In the genomic region with DNA sequence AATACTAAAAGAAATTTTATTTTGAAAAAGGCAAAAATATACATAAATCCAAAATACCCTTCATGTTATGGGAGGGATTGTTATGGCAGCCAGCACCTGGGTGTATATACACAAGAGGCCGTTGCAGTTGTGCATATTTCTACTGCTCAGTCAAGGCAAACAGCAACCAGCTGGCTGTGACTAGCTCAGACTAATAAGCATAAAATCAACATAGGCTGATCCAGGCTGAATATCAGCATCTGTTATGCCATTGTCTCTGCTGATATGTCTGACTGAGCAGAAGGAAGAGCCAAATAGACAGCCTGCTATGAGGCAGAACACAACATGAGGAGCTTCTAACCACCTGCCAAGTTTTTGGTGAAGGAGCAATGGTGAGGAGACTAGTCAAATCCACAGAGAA, we compare ENCODE assay signal across 10 cellular contexts.
DNase-seq lines count a peak whose midpoint lies in the region; ATAC-seq, FAIRE-seq and TF ChIP-seq lines count a peak whose summit lies in the region.
"Had no signal": no experiment of that assay in that cellular context is flagged by ENCODE, and none has a peak within 500 bp of the region (broad histone marks: within the 10 kb centered on the region; RNA-seq: fewer than 3 reads in every experiment).

No MANE protein-coding gene starts in this region.

- no peaks in the 10 kb centered on the region for H3K4me1 Mint-ChIP-seq in MCF 10A (ENCODE audit: insufficient read depth, unreplicated experiment)

- no TSS peak for BruUV-seq in MCF 10A (replicated peaks; lab: Mats Ljungman, UMichigan)

- H3K9ac ChIP-seq in OCI-LY1 (ENCODE audit: low read length) (peak overlapping the region; percentile 64), mesendoderm (ENCODE audit: low read length) (no peak overlapping the region)

- no CpG with 5 or more reads among the region's 1 CpG for WGBS in mesendoderm (ENCODE audit: extremely low coverage, insufficient coverage, low lambda C conversion rate)

- no peaks in the 10 kb centered on the region for H3K9me3 ChIP-seq in breast epithelium
- no peaks in the 10 kb centered on the region for H3K9me3 ChIP-seq in OCI-LY1 (ENCODE audit: low read length)
- H3K9me3 ChIP-seq: A549 had no signal

- ATAC-seq in Right ventricle myocardium inferior = no peak
- ATAC-seq: A549 had no signal

- H3K23ac ChIP-seq in mesendoderm (ENCODE audit: low read length) = no peak overlapping the region

- no peak overlapping the region for H3K56ac ChIP-seq in mesendoderm (ENCODE audit: low read length)

- no peak overlapping the region for H4K5ac ChIP-seq in mesendoderm (ENCODE audit: low read length)

- H3K36me3 Mint-ChIP-seq in MCF 10A (ENCODE audit: insufficient read depth, unreplicated experiment) = no peaks in the 10 kb centered on the region

- H3K4me1 ChIP-seq in breast epithelium (no peaks in the 10 kb centered on the region), OCI-LY1 (ENCODE audit: insufficient read depth, low read length, severe bottlenecking) (peaks cover 42% of the 10 kb centered on the region), mesendoderm (ENCODE audit: control insufficient read depth, low read depth, low read length) (no peaks in the 10 kb centered on the region)
- H3K4me1 ChIP-seq: A549 had no signal

- no peak overlapping the region for H3K18ac ChIP-seq in mesendoderm (ENCODE audit: low read length)

- no peak overlapping the region for H3K4me3 Mint-ChIP-seq in MCF 10A (ENCODE audit: unreplicated experiment)

- no peak overlapping the region for H4K8ac ChIP-seq in mesendoderm (ENCODE audit: low read depth, low read length)

- no peaks in the 10 kb centered on the region for H3K27me3 Mint-ChIP-seq in MCF 10A (ENCODE audit: insufficient read depth, unreplicated experiment)

- CTCF ChIA-PET in MCF 10A (lab: Yijun Ruan, JAX) = interaction anchor here (0.8 kb wide), 1 partner anchor 24 kb away, joined by 3 read pairs; no protein-coding TSS in a partner anchor

- no peaks in the 10 kb centered on the region for H3K36me3 ChIP-seq in breast epithelium
- H3K36me3 ChIP-seq in OCI-LY1 (ENCODE audit: insufficient read depth, low read length) = peaks cover 4% of the 10 kb centered on the region; the same call in 1 of the 2 replicates
- no peaks in the 10 kb centered on the region for H3K36me3 ChIP-seq in mesendoderm (ENCODE audit: control insufficient read depth, insufficient read depth, low read length)

- H3K4ac ChIP-seq in mesendoderm (ENCODE audit: low read depth, low read length) = no peak overlapping the region

- H3K79me1 ChIP-seq in mesendoderm (ENCODE audit: low read length) = no peaks in the 10 kb centered on the region

- no peak overlapping the region for H2BK5ac ChIP-seq in mesendoderm (ENCODE audit: low read length)

- H3K27ac ChIP-seq in breast epithelium = no peak overlapping the region
- peak overlapping the region; percentile 95 for H3K27ac ChIP-seq in OCI-LY1 (ENCODE audit: low read depth, low read length, poor library complexity, severe bottlenecking)
- H3K27ac ChIP-seq in mesendoderm (ENCODE audit: low read depth, low read length) = no peak overlapping the region
- H3K27ac ChIP-seq: A549, HL-60 had no signal

- H3K27ac Mint-ChIP-seq in MCF 10A (ENCODE audit: low read depth, unreplicated experiment) = no peak overlapping the region

- H3K9me2 ChIP-seq in OCI-LY1 (ENCODE audit: low read depth, low read length) = no peaks in the 10 kb centered on the region

- H3K9me3 Mint-ChIP-seq in MCF 10A (ENCODE audit: unreplicated experiment) = no peaks in the 10 kb centered on the region

- peak overlapping the region; percentile 22 for H2AFZ ChIP-seq in OCI-LY1 (ENCODE audit: low read length)

- H3K79me2 ChIP-seq in OCI-LY1 (ENCODE audit: insufficient read depth, low read length) (no peaks in the 10 kb centered on the region), mesendoderm (ENCODE audit: control insufficient read depth, insufficient read depth, low read length) (no peaks in the 10 kb centered on the region)

- no peak overlapping the region for H2AK5ac ChIP-seq in mesendoderm (ENCODE audit: low read length)

- peak overlapping the region; percentile 65 for H3K4me2 ChIP-seq in OCI-LY1 (ENCODE audit: low read length)
- H3K4me2 ChIP-seq in mesendoderm (ENCODE audit: low read length) = no peak overlapping the region
- H3K4me2 ChIP-seq: A549 had no signal

- peak; percentile 5 for DNase-seq in MCF 10A (ENCODE audit: unreplicated experiment)
- no peak for DNase-seq in breast epithelium (ENCODE audit: low spot score in 2 of 2)
- peak; percentile 79 for DNase-seq in fibroblast of mammary gland (ENCODE audit: low read depth)
- no peak for DNase-seq in urothelium cell line (ENCODE audit: low spot score)
- DNase-seq in Right ventricle myocardium inferior (ENCODE audit: missing footprints) = no peak
- DNase-seq in activated CD8-positive, alpha-beta memory T cell treated with anti-CD3 and anti-CD28 coated beads, Interleukin-2, amount 50 U/mL, for 48 hours = no peak
- no peak for DNase-seq in mesendoderm

- TF ChIP-seq CTCF in MCF 10A (IDR thresholded peaks at IDR 0.05; ENCODE audit: unreplicated experiment) = no peak
- no peak for TF ChIP-seq CTCF in breast epithelium (IDR thresholded peaks at IDR 0.05)
- peak; percentile 14; the same call in 1 of the 2 replicates for TF ChIP-seq CTCF in OCI-LY1 (IDR thresholded peaks at IDR 0.05; ENCODE audit: low read length)
- no peak for TF ChIP-seq CTCF in fibroblast of mammary gland (conservative IDR thresholded peaks at IDR 0.05; ENCODE audit: control insufficient read depth, insufficient read depth, low read depth, low read length)

- H3K4me3 ChIP-seq in breast epithelium = no peak overlapping the region
- H3K4me3 ChIP-seq in OCI-LY1 (ENCODE audit: low read depth, low read length, poor library complexity, severe bottlenecking) = peak overlapping the region; percentile 44
- no peak overlapping the region for H3K4me3 ChIP-seq in fibroblast of mammary gland (ENCODE audit: control insufficient read depth, low read depth, low read length)
- H3K4me3 ChIP-seq in mesendoderm (ENCODE audit: low read length) = no peak overlapping the region
- H3K4me3 ChIP-seq: A549 had no signal

- no peaks in the 10 kb centered on the region for H4K20me1 ChIP-seq in OCI-LY1 (ENCODE audit: insufficient read depth, low read length)

- POLR2A ChIA-PET in MCF 10A (lab: Yijun Ruan, JAX) = interaction anchor here (0.7 to 1.5 kb wide), 2 partner anchors 9 to 460 kb away, joined by 4 read pairs; no protein-coding TSS in a partner anchor

- H3K27me3 ChIP-seq in breast epithelium (no peaks in the 10 kb centered on the region), OCI-LY1 (ENCODE audit: insufficient read depth, low read length) (no peaks in the 10 kb centered on the region), mesendoderm (ENCODE audit: insufficient read depth, low read length, poor library complexity) (no peaks in the 10 kb centered on the region)

- 0 out of 2 replicates have a peak, but pooled peaks cover 4% of the 10 kb centered on the region for H3F3A ChIP-seq in OCI-LY1 (ENCODE audit: insufficient read depth, low read length)

- no peak overlapping the region for H2BK15ac ChIP-seq in mesendoderm (replicated peaks; ENCODE audit: low read depth)

- intact Hi-C loops in MCF 10A (cut with micrococcal nuclease) = no loop called here
- intact Hi-C loops in breast epithelium (cut with DNase I; ENCODE audit: low total_unique reads) = no loop called here
- intact Hi-C loops in Right ventricle myocardium inferior (cut with DNase I) = loop anchor here (5.0 kb wide), 1 partner anchor 258 kb away; no protein-coding TSS in a partner anchor

- no peak for TF ChIP-seq POLR2A in breast epithelium (IDR thresholded peaks at IDR 0.05)

- FAIRE-seq in urothelium cell line (lab: Jason Lieb, UNC) = peak; percentile 27
- FAIRE-seq: A549 had no signal

- H2BK120ac ChIP-seq in mesendoderm (ENCODE audit: low read depth, low read length) = no peak overlapping the region

Comparison
In these comparisons a context has a peak if more than half of its experiments do, and no peak if none do; other contexts are left out.
1. DNase-seq: peak in MCF 10A (single experiment) and fibroblast of mammary gland (single experiment); none in breast epithelium (0 of 2), urothelium cell line (single experiment), Right ventricle myocardium inferior (single experiment), activated CD8-positive, alpha-beta memory T cell treated with anti-CD3 and anti-CD28 coated beads, Interleukin-2, amount 50 U/mL, for 48 hours (single experiment) and mesendoderm (single experiment).